Comparison of ENCODE assay signal across 15 cellular contexts in the genomic region with DNA sequence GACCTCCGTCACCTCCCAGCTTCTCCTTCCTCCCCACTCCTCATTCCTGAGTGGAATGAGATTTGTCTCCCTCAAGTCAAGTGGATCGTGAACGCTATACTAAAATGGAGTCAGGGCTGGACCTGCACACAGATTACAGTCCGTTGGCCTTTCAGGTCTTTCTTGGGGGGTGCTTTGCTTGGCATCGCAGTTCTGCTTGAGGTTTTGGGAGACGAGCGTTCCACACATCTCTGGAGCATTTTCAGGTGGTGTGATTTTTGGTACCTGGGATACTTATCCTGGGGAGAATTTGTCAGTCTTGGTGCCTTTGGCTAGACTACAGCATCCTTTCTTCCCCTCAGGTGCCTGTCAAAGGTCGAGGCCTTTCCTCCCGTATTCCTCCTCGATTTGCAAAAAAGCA. TPM values are rescaled to one million over a fixed set of nuclear protein-coding genes. Genes with fewer than 3 reads are reported as not detected.
A peak's percentile ranks its signal among the peaks of the same experiment; 100 is the strongest.
DNase-seq lines count a peak whose midpoint lies in the region; ATAC-seq and TF ChIP-seq lines count a peak whose summit lies in the region.
"Had no signal": no experiment of that assay in that cellular context is flagged by ENCODE, and none has a peak within 500 bp of the region (broad histone marks: within the 10 kb centered on the region; RNA-seq: fewer than 3 reads in every experiment).

No MANE protein-coding gene starts in this region.

- POLR2A ChIA-PET in Caco-2 (lab: Charles Lee) = no interaction called here

- peak overlapping the region; percentile 66; the same call in 1 of the 2 replicates for H3K27ac ChIP-seq in GM23338 (ENCODE audit: low read depth)
- H3K27ac ChIP-seq: BLaER1 treated with 17β-estradiol and CSF1 and Interleukin-3, amounts not matched to agents 10 nM and 100 nM; GM23248; KMS-11 had no signal

- H3K4me3 Mint-ChIP-seq in Caco-2 (ENCODE audit: unreplicated experiment) (no peak overlapping the region), GM23338 (no peak overlapping the region), chondrocyte (ENCODE audit: unreplicated experiment) (no peak overlapping the region), mesothelial cell of epicardium (no peak overlapping the region)
- no peak overlapping the region for H3K4me3 Mint-ChIP-seq in stimulated activated naive CD8-positive, alpha-beta T cell treated with anti-CD3 and anti-CD28 coated beads, Interleukin-15, amount 100 ng/mL, for 72 hours
- H3K4me3 Mint-ChIP-seq: CD8-positive, alpha-beta T cell had no signal

- no peaks in the 10 kb centered on the region for H3K9me3 ChIP-seq in Caco-2
- H3K9me3 ChIP-seq: BLaER1 treated with 17β-estradiol and CSF1 and Interleukin-3, amounts not matched to agents 10 nM and 100 nM had no signal

- H3K27me3 ChIP-seq in Caco-2 (replicated peaks; ENCODE audit: control insufficient read depth, insufficient read depth, low read length) (no peaks in the 10 kb centered on the region), GM23338 (ENCODE audit: insufficient read depth) (no peaks in the 10 kb centered on the region)
- H3K27me3 ChIP-seq: BLaER1 treated with 17β-estradiol and CSF1 and Interleukin-3, amounts not matched to agents 10 nM and 100 nM had no signal

- DNase-seq in Caco-2 = no peak
- DNase-seq in GM23338 (ENCODE audit: low spot score) = no peak
- DNase-seq in chondrocyte (ENCODE audit: low spot score) = peak; percentile 10
- DNase-seq in mesothelial cell of epicardium (ENCODE audit: low spot score in 2 of 2, unreplicated experiment in 2 of 2) = no peak
- DNase-seq in stimulated activated naive CD8-positive, alpha-beta T cell treated with anti-CD3 and anti-CD28 coated beads, Interleukin-15, amount 100 ng/mL, for 72 hours = no peak
- no peak for DNase-seq in activated effector memory CD4-positive, alpha-beta T cell treated with Interleukin-2 at 50 U/mL for 16 hours
- DNase-seq: NCI-H187 treated with DMSO at 0.1 percent for 48 hours, NCI-H226, SHP77 treated with DMSO at 0.1 percent for 48 hours had no signal

- peaks cover 14% of the 10 kb centered on the region for H3K36me3 ChIP-seq in Caco-2 (ENCODE audit: control insufficient read depth, insufficient read depth, low read length)
- peaks cover 81% of the 10 kb centered on the region for H3K36me3 ChIP-seq in GM23338 (ENCODE audit: insufficient read depth)

- H3K9me3 Mint-ChIP-seq in Caco-2 (ENCODE audit: unreplicated experiment) (no peaks in the 10 kb centered on the region), GM23338 (no peaks in the 10 kb centered on the region), chondrocyte (ENCODE audit: low read depth) (no peaks in the 10 kb centered on the region), mesothelial cell of epicardium (no peaks in the 10 kb centered on the region)
- H3K9me3 Mint-ChIP-seq in stimulated activated naive CD8-positive, alpha-beta T cell treated with anti-CD3 and anti-CD28 coated beads, Interleukin-15, amount 100 ng/mL, for 72 hours = no peaks in the 10 kb centered on the region
- H3K9me3 Mint-ChIP-seq: CD8-positive, alpha-beta T cell had no signal

- H3K4me1 ChIP-seq in Caco-2 = no peaks in the 10 kb centered on the region
- H3K4me1 ChIP-seq in GM23338 (ENCODE audit: insufficient read depth) = no peaks in the 10 kb centered on the region

- intact Hi-C loops in Caco-2 (cut with micrococcal nuclease; ENCODE audit: unreplicated experiment) = loop anchor here (10.0 kb wide), 1 partner anchor 104 kb away; no protein-coding TSS in a partner anchor

- H3F3A ChIP-seq in GM23338 (replicated peaks; ENCODE audit: low read depth) = peaks cover 52% of the 10 kb centered on the region

- no peaks in the 10 kb centered on the region for H3K9me2 ChIP-seq in GM23338 (ENCODE audit: insufficient read depth)

- BruUV-seq in Caco-2 (replicated peaks; lab: Mats Ljungman, UMichigan) = no TSS peak

- H3K4me3 ChIP-seq in Caco-2 (ENCODE audit: low read depth, low read length) (no peak overlapping the region), GM23338 (no peak overlapping the region)
- H3K4me3 ChIP-seq: BLaER1 treated with 17β-estradiol and CSF1 and Interleukin-3, amounts not matched to agents 10 nM and 100 nM; GM23248 had no signal

- H4K20me1 ChIP-seq in GM23338 (replicated peaks; ENCODE audit: insufficient read depth) = peaks cover 9% of the 10 kb centered on the region

- no peak overlapping the region for H2AFZ ChIP-seq in GM23338
- H2AFZ ChIP-seq: GM23248 had no signal

- CTCF ChIA-PET in Caco-2 (lab: Charles Lee) = no interaction called here

- H3K4me2 ChIP-seq in GM23338 = no peak overlapping the region
- H3K4me2 ChIP-seq: BLaER1 treated with 17β-estradiol and CSF1 and Interleukin-3, amounts not matched to agents 10 nM and 100 nM; KMS-11 had no signal

- H3K27ac Mint-ChIP-seq in Caco-2 (ENCODE audit: unreplicated experiment) (peak overlapping the region; percentile 26), GM23338 (no peak overlapping the region), chondrocyte (ENCODE audit: unreplicated experiment) (peak overlapping the region; percentile 50), mesothelial cell of epicardium (peak overlapping the region; percentile 76)
- H3K27ac Mint-ChIP-seq in stimulated activated naive CD8-positive, alpha-beta T cell treated with anti-CD3 and anti-CD28 coated beads, Interleukin-15, amount 100 ng/mL, for 72 hours = peak overlapping the region in 1 of 2 donors; percentile 59
- H3K27ac Mint-ChIP-seq: CD8-positive, alpha-beta T cell had no signal

- H3K36me3 Mint-ChIP-seq in Caco-2 (ENCODE audit: insufficient read depth, unreplicated experiment) (peaks cover 97% of the 10 kb centered on the region), GM23338 (ENCODE audit: low read depth) (peaks cover 96% of the 10 kb centered on the region), chondrocyte (ENCODE audit: low read depth) (peaks cover 44% of the 10 kb centered on the region), mesothelial cell of epicardium (peaks cover 35% of the 10 kb centered on the region)

- no peaks in the 10 kb centered on the region for H3K4me1 Mint-ChIP-seq in Caco-2 (ENCODE audit: low read depth, unreplicated experiment)
- 0 out of 3 replicates have a peak, but pooled peaks cover 2% of the 10 kb centered on the region for H3K4me1 Mint-ChIP-seq in GM23338
- no peaks in the 10 kb centered on the region for H3K4me1 Mint-ChIP-seq in chondrocyte (ENCODE audit: low read depth)
- peaks cover 11% of the 10 kb centered on the region for H3K4me1 Mint-ChIP-seq in mesothelial cell of epicardium
- peaks cover 23% of the 10 kb centered on the region for H3K4me1 Mint-ChIP-seq in stimulated activated naive CD8-positive, alpha-beta T cell treated with anti-CD3 and anti-CD28 coated beads, Interleukin-15, amount 100 ng/mL, for 72 hours

- no peak for TF ChIP-seq CTCF in Caco-2 (IDR thresholded peaks at IDR 0.05; ENCODE audit: insufficient read depth in 1 of 2, low read depth in 1 of 2, low read length in 1 of 2, severe bottlenecking in 1 of 2, unreplicated experiment in 1 of 2)
- TF ChIP-seq CTCF in GM23338 (conservative IDR thresholded peaks at IDR 0.05; ENCODE audit: low read depth in 2 of 2) = no peak
- TF ChIP-seq CTCF in chondrocyte (IDR thresholded peaks at IDR 0.05) = no peak
- no peak for TF ChIP-seq CTCF in mesothelial cell of epicardium (IDR thresholded peaks at IDR 0.05; ENCODE audit: unreplicated experiment)

- ATAC-seq in GM23338 (no peak), HG03097 (IDR thresholded peaks at IDR 0.05; ENCODE audit: low FRiP score, unreplicated experiment) (no peak)
- no peak for ATAC-seq in stimulated activated naive CD8-positive, alpha-beta T cell treated with anti-CD3 and anti-CD28 coated beads, Interleukin-15, amount 100 ng/mL, for 72 hours
- ATAC-seq: PC-3 had no signal

- peaks cover 35% of the 10 kb centered on the region for H3K79me2 ChIP-seq in GM23338 (replicated peaks; ENCODE audit: insufficient read depth)

- H3K27me3 Mint-ChIP-seq in Caco-2 (ENCODE audit: insufficient read depth, unreplicated experiment) (no peaks in the 10 kb centered on the region), GM23338 (ENCODE audit: insufficient read depth, low read depth, poor library complexity) (peaks cover 37% of the 10 kb centered on the region), chondrocyte (ENCODE audit: low read depth) (no peaks in the 10 kb centered on the region), mesothelial cell of epicardium (ENCODE audit: low read depth) (no peaks in the 10 kb centered on the region)
- H3K27me3 Mint-ChIP-seq in stimulated activated naive CD8-positive, alpha-beta T cell treated with anti-CD3 and anti-CD28 coated beads, Interleukin-15, amount 100 ng/mL, for 72 hours = no peaks in the 10 kb centered on the region

TF ChIP-seq in GM23338, 12 proteins besides CTCF, POLR2A, EP300 and RAD21 (continues in another document):
- TF ChIP-seq EZH2 (IDR thresholded peaks at IDR 0.05; ENCODE audit: low read depth, unreplicated experiment) = no peak
- TF ChIP-seq CREB1 (CRISPR knock-in tag; IDR thresholded peaks at IDR 0.05; ENCODE audit: low read depth) = no peak
- TF ChIP-seq EZH2phosphoT487 (IDR thresholded peaks at IDR 0.05; ENCODE audit: unreplicated experiment) = no peak
- TF ChIP-seq ZNF331 (CRISPR knock-in tag; IDR thresholded peaks at IDR 0.05; ENCODE audit: low read depth) = no peak

RNA-seq across cellular contexts. Expression of gene POMT1, which starts 23.8 kb away (rescaled TPM):
- total RNA-seq in Caco-2 (2022) (44.2 and 44.7 TPM in 2 replicates), chondrocyte (46.7 to 48.0 TPM (median 46.8 TPM) in 3 replicates), mesothelial cell of epicardium (54.8 to 59.2 TPM (median 57.2 TPM) in 3 replicates)
- total RNA-seq in GM23338 (2014; rRNA removed; shearing (Covaris generic)) = 23.7 and 32.4 TPM in 2 replicates
- polyA plus RNA-seq in GM23338 (2016; fragmentation: Nextera tagmentation; extraction: Ambion mirVana) = 17.7 and 20.2 TPM in 2 replicates

RNA-seq across cellular contexts. Expression of gene UCK1, which starts 52.2 kb away (rescaled TPM):
- total RNA-seq in Caco-2 (2022) (24.9 and 25.7 TPM in 2 replicates), chondrocyte (17.9 to 27.7 TPM (median 18.3 TPM) in 3 replicates), mesothelial cell of epicardium (21.9 to 26.6 TPM (median 23.2 TPM) in 3 replicates)
- 34.6 and 35.9 TPM in 2 replicates for total RNA-seq in GM23338 (2014; rRNA removed; shearing (Covaris generic))
- polyA plus RNA-seq in GM23338 (2016; fragmentation: Nextera tagmentation; extraction: Ambion mirVana) = 23.4 and 24.8 TPM in 2 replicates
